Comparison of ENCODE assay signal across 9 cellular contexts in the genomic region with DNA sequence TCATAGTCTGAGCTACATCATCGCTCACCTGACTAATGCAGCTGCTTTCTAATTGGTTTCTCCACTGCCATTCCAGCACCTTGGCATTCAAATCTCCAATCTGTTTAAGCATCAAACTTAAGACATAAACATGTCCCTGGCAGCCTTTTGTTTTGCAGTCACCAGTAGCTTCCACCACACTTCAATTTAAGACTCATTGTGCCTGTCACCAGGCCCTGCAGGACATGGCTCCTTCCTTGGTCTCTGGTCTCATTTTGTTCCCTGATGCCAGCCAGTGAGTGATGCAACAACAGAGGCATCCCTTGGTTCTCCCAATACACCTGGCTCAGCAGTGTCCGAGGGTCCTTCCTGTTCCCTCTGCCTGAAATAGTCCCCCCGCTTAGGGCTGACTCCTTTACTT.
"Had no signal": no experiment of that assay in that cellular context is flagged by ENCODE, and none has a peak within 500 bp of the region (broad histone marks: within the 10 kb centered on the region; RNA-seq: fewer than 3 reads in every experiment).

No MANE protein-coding gene starts in this region.

- H3K4me1 Mint-ChIP-seq: GM23338, H9 had no signal

- H3K27ac ChIP-seq: GM23248 had no signal

- H3K36me3 ChIP-seq: HAP-1 had no signal

- H3K27ac Mint-ChIP-seq: GM23338, H9, HFFc6 had no signal

- H3K9me3 ChIP-seq: HAP-1 had no signal

- H3K9me3 Mint-ChIP-seq: GM23338 had no signal

- H3K9ac ChIP-seq: GM23248 had no signal

- H3K4me1 ChIP-seq: HAP-1 had no signal

- DNase-seq: GM23248, GOT3, H7, H9, HCEC 1CT, HFFc6 had no signal

- H3K4me3 Mint-ChIP-seq: GM23338, H9, HFFc6 had no signal

- H2AFZ ChIP-seq: GM23248, GM23338 had no signal

- FAIRE-seq: H54 had no signal

- H3K4me3 ChIP-seq: GM23248, GM23338, HAP-1 had no signal

- H3K4me2 ChIP-seq: GM23338 had no signal
